Comparison of ENCODE assay signal across 1 cellular context in the genomic region with DNA sequence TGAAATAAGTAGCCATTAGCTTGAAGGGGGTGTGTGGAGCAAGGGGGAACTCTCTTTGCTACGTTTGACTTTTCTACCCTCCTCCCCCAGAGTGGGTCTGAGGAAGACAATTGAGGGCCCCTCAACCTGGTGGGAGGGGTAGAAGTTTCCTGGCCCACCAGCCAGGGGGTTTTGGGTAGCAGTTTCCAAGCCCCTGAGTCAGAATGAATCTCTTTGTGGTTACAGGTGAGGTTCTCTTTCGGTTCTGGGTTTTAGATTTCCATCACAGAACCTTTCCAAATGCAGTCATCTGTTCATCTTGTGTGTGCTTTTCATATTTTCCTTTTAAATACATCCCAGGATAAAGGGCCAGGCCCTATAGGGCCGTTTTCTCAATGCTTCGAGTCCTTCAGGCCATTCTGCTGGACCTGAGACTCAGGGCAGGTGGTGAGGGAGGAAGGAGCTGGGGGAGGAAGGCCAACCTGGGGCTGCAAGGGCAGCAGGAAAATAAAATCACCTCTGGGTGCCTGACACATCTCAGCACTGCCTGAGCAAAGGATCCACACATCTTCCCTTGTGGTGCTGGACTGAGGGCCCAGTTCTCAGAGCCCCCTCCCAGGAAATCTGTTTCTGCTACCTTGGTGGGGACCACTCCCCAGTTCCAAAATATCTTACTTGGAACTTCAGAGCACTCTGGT.
TF ChIP-seq lines count a peak whose summit lies in the region.

No MANE protein-coding gene starts in this region.

TF ChIP-seq in GM12878, 131 proteins besides CTCF, POLR2A, EP300 and RAD21 (continued from another document and continues in another):
- TF ChIP-seq SMAD1 (IDR thresholded peaks at IDR 0.05; ENCODE audit: low read depth, partially characterized antibody) (no peak), ZNF217 (IDR thresholded peaks at IDR 0.05) (0 out of 2 replicates have a peak, but pooled peaks have one; percentile 74), NRF1 (conservative IDR thresholded peaks at IDR 0.05; ENCODE audit: low read depth, low read length) (no peak), ZNF24 (IDR thresholded peaks at IDR 0.05) (0 out of 2 replicates have a peak, but pooled peaks have one; percentile 36), CREM (IDR thresholded peaks at IDR 0.05; ENCODE audit: low read depth) (peak; percentile 52; the same call in 1 of the 2 replicates), MLLT1 (IDR thresholded peaks at IDR 0.05) (peak; percentile 52), E2F4 (IDR thresholded peaks at IDR 0.05; ENCODE audit: low read depth, low read length) (no peak), NR2F1 (conservative IDR thresholded peaks at IDR 0.05) (0 out of 2 replicates have a peak, but pooled peaks have one; percentile 28), YBX1 (IDR thresholded peaks at IDR 0.05) (no peak), CBX5 (IDR thresholded peaks at IDR 0.05; ENCODE audit: low read depth) (peak; percentile 100), IKZF2 (IDR thresholded peaks at IDR 0.05) (peak; percentile 75 to 79), ZBED1 (IDR thresholded peaks at IDR 0.05; ENCODE audit: borderline replicate concordance) (no peak), NBN (IDR thresholded peaks at IDR 0.05) (peak; percentile 29; the same call in 1 of the 2 replicates), WRNIP1 (IDR thresholded peaks at IDR 0.05; ENCODE audit: borderline replicate concordance, low read depth, low read length) (no peak), MXI1 (IDR thresholded peaks at IDR 0.05; ENCODE audit: low read depth, low read length) (no peak), TARDBP (IDR thresholded peaks at IDR 0.05; ENCODE audit: borderline replicate concordance) (no peak), ZNF274 (IDR thresholded peaks at IDR 0.05; ENCODE audit: insufficient read depth, insufficient read length) (no peak), BMI1 (IDR thresholded peaks at IDR 0.05; ENCODE audit: borderline replicate concordance) (peak; percentile 22; the same call in 1 of the 2 replicates), RELB (IDR thresholded peaks at IDR 0.05; ENCODE audit: low read depth) (peak; percentile 60; the same call in 1 of the 2 replicates), RFX5 (IDR thresholded peaks at IDR 0.05; ENCODE audit: low read depth, low read length) (no peak), YY1 (IDR thresholded peaks at IDR 0.05; ENCODE audit: low read depth, low read length) (no peak), TCF12 (IDR thresholded peaks at IDR 0.05; ENCODE audit: low read depth, low read length) (peak; percentile 71; the same call in 1 of the 2 replicates), MYB (IDR thresholded peaks at IDR 0.05; ENCODE audit: borderline replicate concordance, low read depth, low read length) (no peak), CHD2 (IDR thresholded peaks at IDR 0.05; ENCODE audit: borderline replicate concordance, low read depth, low read length) (no peak), BCL11A (IDR thresholded peaks at IDR 0.05; ENCODE audit: low read depth, low read length) (peak; percentile 46; the same call in 1 of the 2 replicates), ZNF384 (IDR thresholded peaks at IDR 0.05; ENCODE audit: borderline replicate concordance, low read depth, low read length) (no peak), ZBTB4 (CRISPR knock-in tag; IDR thresholded peaks at IDR 0.05) (no peak), E4F1 (IDR thresholded peaks at IDR 0.05; ENCODE audit: borderline replicate concordance, partially characterized antibody) (no peak), RB1 (IDR thresholded peaks at IDR 0.05; ENCODE audit: borderline replicate concordance) (no peak), HCFC1 (IDR thresholded peaks at IDR 0.05; ENCODE audit: low read length) (no peak), BHLHE40 (IDR thresholded peaks at IDR 0.05; ENCODE audit: borderline replicate concordance in 1 of 2, low read depth in 2 of 2, low read length in 1 of 2) (peak in 1 of 2 experiments; percentile 35; a peak in 2 of 4 replicates), SMAD5 (IDR thresholded peaks at IDR 0.05; ENCODE audit: low read depth) (no peak), NR2C1 (IDR thresholded peaks at IDR 0.05) (no peak), HDGF (IDR thresholded peaks at IDR 0.05) (no peak), ESRRA (IDR thresholded peaks at IDR 0.05; ENCODE audit: low read length) (no peak), NFIC (IDR thresholded peaks at IDR 0.05; ENCODE audit: low read depth, low read length) (peak; percentile 90), BRCA1 (IDR thresholded peaks at IDR 0.05; ENCODE audit: low read depth, low read length) (no peak), NR2C2 (IDR thresholded peaks at IDR 0.05; ENCODE audit: borderline replicate concordance, control insufficient read depth, insufficient read length, low read depth) (no peak), CBFB (IDR thresholded peaks at IDR 0.05; ENCODE audit: low read depth) (peak; percentile 88)
- TF ChIP-seq, protein P1, sequence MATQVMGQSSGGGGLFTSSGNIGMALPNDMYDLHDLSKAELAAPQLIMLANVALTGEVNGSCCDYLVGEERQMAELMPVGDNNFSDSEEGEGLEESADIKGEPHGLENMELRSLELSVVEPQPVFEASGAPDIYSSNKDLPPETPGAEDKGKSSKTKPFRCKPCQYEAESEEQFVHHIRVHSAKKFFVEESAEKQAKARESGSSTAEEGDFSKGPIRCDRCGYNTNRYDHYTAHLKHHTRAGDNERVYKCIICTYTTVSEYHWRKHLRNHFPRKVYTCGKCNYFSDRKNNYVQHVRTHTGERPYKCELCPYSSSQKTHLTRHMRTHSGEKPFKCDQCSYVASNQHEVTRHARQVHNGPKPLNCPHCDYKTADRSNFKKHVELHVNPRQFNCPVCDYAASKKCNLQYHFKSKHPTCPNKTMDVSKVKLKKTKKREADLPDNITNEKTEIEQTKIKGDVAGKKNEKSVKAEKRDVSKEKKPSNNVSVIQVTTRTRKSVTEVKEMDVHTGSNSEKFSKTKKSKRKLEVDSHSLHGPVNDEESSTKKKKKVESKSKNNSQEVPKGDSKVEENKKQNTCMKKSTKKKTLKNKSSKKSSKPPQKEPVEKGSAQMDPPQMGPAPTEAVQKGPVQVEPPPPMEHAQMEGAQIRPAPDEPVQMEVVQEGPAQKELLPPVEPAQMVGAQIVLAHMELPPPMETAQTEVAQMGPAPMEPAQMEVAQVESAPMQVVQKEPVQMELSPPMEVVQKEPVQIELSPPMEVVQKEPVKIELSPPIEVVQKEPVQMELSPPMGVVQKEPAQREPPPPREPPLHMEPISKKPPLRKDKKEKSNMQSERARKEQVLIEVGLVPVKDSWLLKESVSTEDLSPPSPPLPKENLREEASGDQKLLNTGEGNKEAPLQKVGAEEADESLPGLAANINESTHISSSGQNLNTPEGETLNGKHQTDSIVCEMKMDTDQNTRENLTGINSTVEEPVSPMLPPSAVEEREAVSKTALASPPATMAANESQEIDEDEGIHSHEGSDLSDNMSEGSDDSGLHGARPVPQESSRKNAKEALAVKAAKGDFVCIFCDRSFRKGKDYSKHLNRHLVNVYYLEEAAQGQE (IDR thresholded peaks at IDR 0.05; ENCODE audit: low read depth, low read length) = no peak
- TF ChIP-seq, protein P2, sequence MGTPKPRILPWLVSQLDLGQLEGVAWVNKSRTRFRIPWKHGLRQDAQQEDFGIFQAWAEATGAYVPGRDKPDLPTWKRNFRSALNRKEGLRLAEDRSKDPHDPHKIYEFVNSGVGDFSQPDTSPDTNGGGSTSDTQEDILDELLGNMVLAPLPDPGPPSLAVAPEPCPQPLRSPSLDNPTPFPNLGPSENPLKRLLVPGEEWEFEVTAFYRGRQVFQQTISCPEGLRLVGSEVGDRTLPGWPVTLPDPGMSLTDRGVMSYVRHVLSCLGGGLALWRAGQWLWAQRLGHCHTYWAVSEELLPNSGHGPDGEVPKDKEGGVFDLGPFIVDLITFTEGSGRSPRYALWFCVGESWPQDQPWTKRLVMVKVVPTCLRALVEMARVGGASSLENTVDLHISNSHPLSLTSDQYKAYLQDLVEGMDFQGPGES (IDR thresholded peaks at IDR 0.05) = no peak
- TF ChIP-seq, protein P3, sequence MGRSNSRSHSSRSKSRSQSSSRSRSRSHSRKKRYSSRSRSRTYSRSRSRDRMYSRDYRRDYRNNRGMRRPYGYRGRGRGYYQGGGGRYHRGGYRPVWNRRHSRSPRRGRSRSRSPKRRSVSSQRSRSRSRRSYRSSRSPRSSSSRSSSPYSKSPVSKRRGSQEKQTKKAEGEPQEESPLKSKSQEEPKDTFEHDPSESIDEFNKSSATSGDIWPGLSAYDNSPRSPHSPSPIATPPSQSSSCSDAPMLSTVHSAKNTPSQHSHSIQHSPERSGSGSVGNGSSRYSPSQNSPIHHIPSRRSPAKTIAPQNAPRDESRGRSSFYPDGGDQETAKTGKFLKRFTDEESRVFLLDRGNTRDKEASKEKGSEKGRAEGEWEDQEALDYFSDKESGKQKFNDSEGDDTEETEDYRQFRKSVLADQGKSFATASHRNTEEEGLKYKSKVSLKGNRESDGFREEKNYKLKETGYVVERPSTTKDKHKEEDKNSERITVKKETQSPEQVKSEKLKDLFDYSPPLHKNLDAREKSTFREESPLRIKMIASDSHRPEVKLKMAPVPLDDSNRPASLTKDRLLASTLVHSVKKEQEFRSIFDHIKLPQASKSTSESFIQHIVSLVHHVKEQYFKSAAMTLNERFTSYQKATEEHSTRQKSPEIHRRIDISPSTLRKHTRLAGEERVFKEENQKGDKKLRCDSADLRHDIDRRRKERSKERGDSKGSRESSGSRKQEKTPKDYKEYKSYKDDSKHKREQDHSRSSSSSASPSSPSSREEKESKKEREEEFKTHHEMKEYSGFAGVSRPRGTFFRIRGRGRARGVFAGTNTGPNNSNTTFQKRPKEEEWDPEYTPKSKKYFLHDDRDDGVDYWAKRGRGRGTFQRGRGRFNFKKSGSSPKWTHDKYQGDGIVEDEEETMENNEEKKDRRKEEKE (IDR thresholded peaks at IDR 0.05) = no peak
